In genomic region chr2:120754067-120754960, GRCh38 we compare ENCODE assay signal across 2 cellular contexts.
TF ChIP-seq lines count a peak whose summit lies in the region.

No MANE protein-coding gene starts in this region.

TF ChIP-seq in IMR-90, 13 proteins besides CTCF, POLR2A, EP300 and RAD21:
- no peak for TF ChIP-seq SMC3 (IDR thresholded peaks at IDR 0.05; ENCODE audit: low read depth, low read length)
- TF ChIP-seq RFX5 (IDR thresholded peaks at IDR 0.05; ENCODE audit: low read depth, low read length): peak; percentile 54; the same call in 1 of the 2 replicates
- TF ChIP-seq CHD1 (IDR thresholded peaks at IDR 0.05; ENCODE audit: low read depth, low read length): no peak

TF ChIP-seq in K562, 482 proteins besides CTCF, POLR2A, EP300 and RAD21:
- TF ChIP-seq UBTF (IDR thresholded peaks at IDR 0.05; ENCODE audit: borderline replicate concordance in 1 of 2, low read depth in 2 of 2, low read length in 2 of 2): no peak
- TF ChIP-seq, protein P1, sequence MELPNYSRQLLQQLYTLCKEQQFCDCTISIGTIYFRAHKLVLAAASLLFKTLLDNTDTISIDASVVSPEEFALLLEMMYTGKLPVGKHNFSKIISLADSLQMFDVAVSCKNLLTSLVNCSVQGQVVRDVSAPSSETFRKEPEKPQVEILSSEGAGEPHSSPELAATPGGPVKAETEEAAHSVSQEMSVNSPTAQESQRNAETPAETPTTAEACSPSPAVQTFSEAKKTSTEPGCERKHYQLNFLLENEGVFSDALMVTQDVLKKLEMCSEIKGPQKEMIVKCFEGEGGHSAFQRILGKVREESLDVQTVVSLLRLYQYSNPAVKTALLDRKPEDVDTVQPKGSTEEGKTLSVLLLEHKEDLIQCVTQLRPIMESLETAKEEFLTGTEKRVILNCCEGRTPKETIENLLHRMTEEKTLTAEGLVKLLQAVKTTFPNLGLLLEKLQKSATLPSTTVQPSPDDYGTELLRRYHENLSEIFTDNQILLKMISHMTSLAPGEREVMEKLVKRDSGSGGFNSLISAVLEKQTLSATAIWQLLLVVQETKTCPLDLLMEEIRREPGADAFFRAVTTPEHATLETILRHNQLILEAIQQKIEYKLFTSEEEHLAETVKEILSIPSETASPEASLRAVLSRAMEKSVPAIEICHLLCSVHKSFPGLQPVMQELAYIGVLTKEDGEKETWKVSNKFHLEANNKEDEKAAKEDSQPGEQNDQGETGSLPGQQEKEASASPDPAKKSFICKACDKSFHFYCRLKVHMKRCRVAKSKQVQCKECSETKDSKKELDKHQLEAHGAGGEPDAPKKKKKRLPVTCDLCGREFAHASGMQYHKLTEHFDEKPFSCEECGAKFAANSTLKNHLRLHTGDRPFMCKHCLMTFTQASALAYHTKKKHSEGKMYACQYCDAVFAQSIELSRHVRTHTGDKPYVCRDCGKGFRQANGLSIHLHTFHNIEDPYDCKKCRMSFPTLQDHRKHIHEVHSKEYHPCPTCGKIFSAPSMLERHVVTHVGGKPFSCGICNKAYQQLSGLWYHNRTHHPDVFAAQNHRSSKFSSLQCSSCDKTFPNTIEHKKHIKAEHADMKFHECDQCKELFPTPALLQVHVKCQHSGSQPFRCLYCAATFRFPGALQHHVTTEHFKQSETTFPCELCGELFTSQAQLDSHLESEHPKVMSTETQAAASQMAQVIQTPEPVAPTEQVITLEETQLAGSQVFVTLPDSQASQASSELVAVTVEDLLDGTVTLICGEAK (IDR thresholded peaks at IDR 0.05): 0 out of 2 replicates have a peak, but pooled peaks have one; percentile 21
- TF ChIP-seq, protein P1 (CRISPR knock-in tag; IDR thresholded peaks at IDR 0.05): no peak
